In the genomic region with DNA sequence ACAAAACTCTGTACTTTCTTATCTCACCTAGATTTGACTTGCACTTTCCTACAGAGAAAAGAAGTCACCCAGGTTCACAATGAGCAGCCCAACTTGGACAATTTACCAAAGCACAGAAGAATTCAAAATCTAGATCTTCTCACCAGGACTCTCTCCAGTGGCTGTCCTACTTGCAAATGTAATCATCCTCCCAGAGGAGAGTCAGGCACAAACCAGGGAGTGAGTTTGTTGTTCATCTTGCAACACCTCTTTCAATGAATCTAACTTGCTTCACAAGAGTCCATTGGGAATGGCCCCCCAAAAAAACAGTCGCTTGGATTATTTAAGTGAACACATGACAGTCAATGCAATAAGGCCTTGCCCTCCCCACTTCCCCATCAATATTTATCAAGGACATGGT, we compare ENCODE assay signal across 22 cellular contexts.
"Had no signal": no experiment of that assay in that cellular context is flagged by ENCODE, and none has a peak within 500 bp of the region (broad histone marks: within the 10 kb centered on the region; RNA-seq: fewer than 3 reads in every experiment).

No MANE protein-coding gene starts in this region.

- DNase-seq: activated CD4-positive, alpha-beta T cell treated with anti-CD3 and anti-CD28 coated beads for 1 hour; activated CD4-positive, alpha-beta T cell treated with anti-CD3 and anti-CD28 coated beads, Interleukin-2, amount 10 ng/mL, durations not matched to agents 7 days and 5 days; activated CD8-positive, alpha-beta T cell treated with anti-CD3 and anti-CD28 coated beads for 36 hours; activated gamma-delta T cell treated with Interleukin-2 at 50 U/mL for 16 hours; activated naive CD8-positive, alpha-beta T cell treated with anti-CD3 and anti-CD28 coated beads, Interleukin-2, amount 50 U/mL, for 24 hours; activated T-cell treated with anti-CD3 and anti-CD28 coated beads, Interleukin-2, amount 50 U/mL, for 4 hours; endodermal cell; foreskin keratinocyte; mammary epithelial cell; naive B cell; nephron progenitor cell; ovary; stimulated activated CD4-positive, alpha-beta T cell treated with anti-CD3 and anti-CD28 coated beads, Interleukin-15, amount 100 ng/mL, for 24 hours; stimulated activated CD4-positive, alpha-beta T cell treated with anti-CD3 and anti-CD28 coated beads, Interleukin-2, amount 100 ng/mL, for 24 hours; stimulated activated naive B cell treated with anti-CD40 and anti-IgM and Interleukin-4, amounts not matched to agents 10 μg/mL and 1 μg/mL and 100 μg/mL, for 72 hours; T-helper 2 cell had no signal

- H3K27me3 ChIP-seq: breast epithelium, ovary, tibial nerve had no signal

- ATAC-seq: activated CD8-positive, alpha-beta T cell treated with anti-CD3 and anti-CD28 coated beads for 36 hours; activated naive CD8-positive, alpha-beta T cell treated with anti-CD3 and anti-CD28 coated beads, Interleukin-2, amount 50 U/mL, for 24 hours; activated T-cell treated with anti-CD3 and anti-CD28 coated beads, Interleukin-2, amount 50 U/mL, for 4 hours; activated T-helper 17 cell treated with anti-CD3 and anti-CD28 coated beads, Interleukin-2, amount 50 U/mL, for 72 hours; esophagus mucosa; foreskin keratinocyte; stimulated activated naive B cell treated with anti-CD40 and anti-IgM and Interleukin-4, amounts not matched to agents 10 μg/mL and 1 μg/mL and 100 μg/mL, for 72 hours; WTC11 had no signal

- H3K9me3 ChIP-seq: breast epithelium, neutrophil, ovary, tibial nerve had no signal

- H3K4me3 ChIP-seq: breast epithelium, ovary, tibial nerve had no signal

- H3K36me3 ChIP-seq: breast epithelium, neutrophil, ovary, tibial nerve had no signal

- H3K4me1 ChIP-seq: breast epithelium had no signal

- H3K27ac ChIP-seq: foreskin keratinocyte, neutrophil, ovary had no signal
